ENCODE assay signal across 27 cellular contexts in the genomic region with DNA sequence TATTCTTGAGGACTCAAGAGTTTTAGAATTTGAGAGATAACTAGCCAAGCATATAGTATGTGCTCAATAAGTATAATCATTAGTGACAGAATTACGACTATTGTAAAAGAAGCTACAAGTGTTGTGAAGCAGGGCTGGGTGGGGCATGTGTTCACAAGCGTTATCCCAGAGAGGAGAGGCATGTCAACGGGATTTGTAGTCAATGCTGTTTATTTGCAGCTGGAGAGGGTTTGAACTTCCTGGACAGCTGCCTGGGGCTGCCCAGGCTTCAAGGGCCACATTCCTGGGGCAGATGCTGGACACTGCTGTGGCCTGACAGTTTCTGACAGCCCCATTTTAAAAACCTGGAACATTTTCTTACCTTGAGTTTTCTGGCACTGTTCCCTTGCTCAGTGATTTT.
"Had no signal": no experiment of that assay in that cellular context is flagged by ENCODE, and none has a peak within 500 bp of the region (broad histone marks: within the 10 kb centered on the region; RNA-seq: fewer than 3 reads in every experiment).

No MANE protein-coding gene starts in this region.

- ATAC-seq: esophagus mucosa; gastrocnemius medialis; right lobe of liver; stimulated activated naive B cell treated with anti-CD40 and anti-IgM and Interleukin-4, amounts not matched to agents 10 μg/mL and 1 μg/mL and 100 μg/mL, for 72 hours had no signal

- H3K27ac Mint-ChIP-seq: activated naive CD8-positive, alpha-beta T cell; memory B cell; neural progenitor cell; stimulated activated naive B cell treated with anti-CD40 and anti-IgM and Interleukin-4, amounts not matched to agents 10 μg/mL and 1 μg/mL and 100 μg/mL, for 72 hours had no signal

- H3K27ac ChIP-seq: adrenal gland, ascending aorta, brain microvascular endothelial cell, gastrocnemius medialis, neural progenitor cell, right lobe of liver, uterus, VCaP had no signal

- DNase-seq: activated CD4-positive, CD25-positive, alpha-beta regulatory T cell treated with anti-CD3 and anti-CD28 coated beads, Interleukin-2, amount 50 U/mL, for 72 hours; activated gamma-delta T cell treated with Interleukin-2 at 50 U/mL for 16 hours; activated T-cell treated with anti-CD3 and anti-CD28 coated beads, Interleukin-2, amount 50 U/mL, for 1 hour; adrenal gland; brain microvascular endothelial cell; caudate nucleus; dermis blood vessel endothelial cell; effector memory CD4-positive, alpha-beta T cell; gastrocnemius medialis; head of caudate nucleus; hypothalamus; naive B cell; posterior cingulate gyrus; right lobe of liver; small intestine; stimulated activated CD4-positive, alpha-beta T cell treated with anti-CD3 and anti-CD28 coated beads, Interleukin-15, amount 100 ng/mL, for 24 hours; stimulated activated CD8-positive, alpha-beta memory T cell treated with anti-CD3 and anti-CD28 coated beads, Interleukin-4, amount 100 ng/mL, for 48 hours; stimulated activated naive B cell treated with anti-CD40 and anti-IgM and Interleukin-4, amounts not matched to agents 10 μg/mL and 1 μg/mL and 100 μg/mL, for 72 hours; trophoblast cell; uterus had no signal

- H3K4me3 ChIP-seq: adrenal gland, ascending aorta, gastrocnemius medialis, neural progenitor cell, right lobe of liver, uterus had no signal

- H3K4me3 Mint-ChIP-seq: activated naive CD8-positive, alpha-beta T cell; memory B cell; naive B cell; neural progenitor cell; stimulated activated naive B cell treated with anti-CD40 and anti-IgM and Interleukin-4, amounts not matched to agents 10 μg/mL and 1 μg/mL and 100 μg/mL, for 72 hours; T-helper 2 cell treated with Interferon-gamma antibody and Interleukin-4, amounts not matched to agents 5 μg/mL and 100 μg/mL, for 36 hours had no signal

- H3K9me3 Mint-ChIP-seq: memory B cell had no signal

- H3K27me3 Mint-ChIP-seq: activated naive CD8-positive, alpha-beta T cell had no signal

- H3K27me3 ChIP-seq: adrenal gland, ascending aorta, brain microvascular endothelial cell, gastrocnemius medialis, neural progenitor cell, right lobe of liver, uterus had no signal

- H3K36me3 Mint-ChIP-seq: naive B cell had no signal

- H3K9me3 ChIP-seq: gastrocnemius medialis, right lobe of liver, uterus had no signal

- H3K4me1 Mint-ChIP-seq: neural progenitor cell had no signal
